In the genomic region with DNA sequence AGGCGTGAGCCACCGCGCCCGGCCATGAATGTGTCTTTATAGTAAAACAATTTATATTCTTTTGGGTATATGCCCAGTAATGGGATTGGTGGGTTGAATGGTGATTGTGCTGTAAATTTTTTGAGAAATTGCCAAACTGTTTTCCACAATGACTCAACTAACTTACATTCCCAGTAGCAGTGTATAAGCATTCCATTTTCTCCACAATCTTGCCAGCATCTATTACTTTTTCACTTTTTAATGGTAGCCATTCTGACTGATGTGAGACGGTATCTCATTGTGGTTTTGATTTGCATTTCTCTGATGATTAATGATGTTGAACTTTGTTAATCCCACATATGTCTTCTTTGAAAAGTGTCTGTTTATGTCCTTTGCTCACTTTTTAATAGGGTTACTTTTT, we compare ENCODE assay signal across 1 cellular context.
TF ChIP-seq lines count a peak whose summit lies in the region.

No MANE protein-coding gene starts in this region.

TF ChIP-seq in SK-N-SH, 30 proteins besides CTCF, POLR2A, EP300 and RAD21 (continued from another document):
- TF ChIP-seq, protein P1, sequence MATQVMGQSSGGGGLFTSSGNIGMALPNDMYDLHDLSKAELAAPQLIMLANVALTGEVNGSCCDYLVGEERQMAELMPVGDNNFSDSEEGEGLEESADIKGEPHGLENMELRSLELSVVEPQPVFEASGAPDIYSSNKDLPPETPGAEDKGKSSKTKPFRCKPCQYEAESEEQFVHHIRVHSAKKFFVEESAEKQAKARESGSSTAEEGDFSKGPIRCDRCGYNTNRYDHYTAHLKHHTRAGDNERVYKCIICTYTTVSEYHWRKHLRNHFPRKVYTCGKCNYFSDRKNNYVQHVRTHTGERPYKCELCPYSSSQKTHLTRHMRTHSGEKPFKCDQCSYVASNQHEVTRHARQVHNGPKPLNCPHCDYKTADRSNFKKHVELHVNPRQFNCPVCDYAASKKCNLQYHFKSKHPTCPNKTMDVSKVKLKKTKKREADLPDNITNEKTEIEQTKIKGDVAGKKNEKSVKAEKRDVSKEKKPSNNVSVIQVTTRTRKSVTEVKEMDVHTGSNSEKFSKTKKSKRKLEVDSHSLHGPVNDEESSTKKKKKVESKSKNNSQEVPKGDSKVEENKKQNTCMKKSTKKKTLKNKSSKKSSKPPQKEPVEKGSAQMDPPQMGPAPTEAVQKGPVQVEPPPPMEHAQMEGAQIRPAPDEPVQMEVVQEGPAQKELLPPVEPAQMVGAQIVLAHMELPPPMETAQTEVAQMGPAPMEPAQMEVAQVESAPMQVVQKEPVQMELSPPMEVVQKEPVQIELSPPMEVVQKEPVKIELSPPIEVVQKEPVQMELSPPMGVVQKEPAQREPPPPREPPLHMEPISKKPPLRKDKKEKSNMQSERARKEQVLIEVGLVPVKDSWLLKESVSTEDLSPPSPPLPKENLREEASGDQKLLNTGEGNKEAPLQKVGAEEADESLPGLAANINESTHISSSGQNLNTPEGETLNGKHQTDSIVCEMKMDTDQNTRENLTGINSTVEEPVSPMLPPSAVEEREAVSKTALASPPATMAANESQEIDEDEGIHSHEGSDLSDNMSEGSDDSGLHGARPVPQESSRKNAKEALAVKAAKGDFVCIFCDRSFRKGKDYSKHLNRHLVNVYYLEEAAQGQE (IDR thresholded peaks at IDR 0.05; ENCODE audit: low read depth, low read length), result no peak
- TF ChIP-seq, protein P2, sequence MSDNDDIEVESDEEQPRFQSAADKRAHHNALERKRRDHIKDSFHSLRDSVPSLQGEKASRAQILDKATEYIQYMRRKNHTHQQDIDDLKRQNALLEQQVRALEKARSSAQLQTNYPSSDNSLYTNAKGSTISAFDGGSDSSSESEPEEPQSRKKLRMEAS (IDR thresholded peaks at IDR 0.05; ENCODE audit: low read depth), result no peak
- TF ChIP-seq GABPA (IDR thresholded peaks at IDR 0.05; ENCODE audit: low read depth), result no peak
- TF ChIP-seq SIN3A (IDR thresholded peaks at IDR 0.05; ENCODE audit: borderline replicate concordance, low read depth, low read length), result no peak
- no peak for TF ChIP-seq TAF1 (IDR thresholded peaks at IDR 0.05; ENCODE audit: borderline replicate concordance, low read depth, low read length)
- TF ChIP-seq YY1 (IDR thresholded peaks at IDR 0.05; ENCODE audit: low read depth), result no peak
- TF ChIP-seq, protein P3, sequence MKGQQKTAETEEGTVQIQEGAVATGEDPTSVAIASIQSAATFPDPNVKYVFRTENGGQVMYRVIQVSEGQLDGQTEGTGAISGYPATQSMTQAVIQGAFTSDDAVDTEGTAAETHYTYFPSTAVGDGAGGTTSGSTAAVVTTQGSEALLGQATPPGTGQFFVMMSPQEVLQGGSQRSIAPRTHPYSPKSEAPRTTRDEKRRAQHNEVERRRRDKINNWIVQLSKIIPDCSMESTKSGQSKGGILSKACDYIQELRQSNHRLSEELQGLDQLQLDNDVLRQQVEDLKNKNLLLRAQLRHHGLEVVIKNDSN (IDR thresholded peaks at IDR 0.05; ENCODE audit: borderline replicate concordance, low read depth), result no peak
- TF ChIP-seq CHD2 (IDR thresholded peaks at IDR 0.05; ENCODE audit: low read length, partially characterized antibody), result no peak
- TF ChIP-seq SMC3 (IDR thresholded peaks at IDR 0.05; ENCODE audit: low read depth, low read length), result no peak
- TF ChIP-seq NRF1 (IDR thresholded peaks at IDR 0.05; ENCODE audit: low read depth, low read length), result no peak
- no peak for TF ChIP-seq GATA2 (CRISPR knock-in tag; IDR thresholded peaks at IDR 0.05)
- peak; percentile 91 for TF ChIP-seq TCF12 (IDR thresholded peaks at IDR 0.05)
- TF ChIP-seq POLR2AphosphoS5 (IDR thresholded peaks at IDR 0.05; ENCODE audit: low read depth, low read length), result peak; percentile 57; the same call in 1 of the 2 replicates
- TF ChIP-seq RFX5 (IDR thresholded peaks at IDR 0.05; ENCODE audit: low read length), result no peak
- TF ChIP-seq RCOR1 (IDR thresholded peaks at IDR 0.05; ENCODE audit: low read length), result no peak
- no peak for TF ChIP-seq ELF1 (IDR thresholded peaks at IDR 0.05)
- TF ChIP-seq, protein P4, sequence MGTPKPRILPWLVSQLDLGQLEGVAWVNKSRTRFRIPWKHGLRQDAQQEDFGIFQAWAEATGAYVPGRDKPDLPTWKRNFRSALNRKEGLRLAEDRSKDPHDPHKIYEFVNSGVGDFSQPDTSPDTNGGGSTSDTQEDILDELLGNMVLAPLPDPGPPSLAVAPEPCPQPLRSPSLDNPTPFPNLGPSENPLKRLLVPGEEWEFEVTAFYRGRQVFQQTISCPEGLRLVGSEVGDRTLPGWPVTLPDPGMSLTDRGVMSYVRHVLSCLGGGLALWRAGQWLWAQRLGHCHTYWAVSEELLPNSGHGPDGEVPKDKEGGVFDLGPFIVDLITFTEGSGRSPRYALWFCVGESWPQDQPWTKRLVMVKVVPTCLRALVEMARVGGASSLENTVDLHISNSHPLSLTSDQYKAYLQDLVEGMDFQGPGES (IDR thresholded peaks at IDR 0.05; ENCODE audit: low read depth, low read length), result no peak
- peak; percentile 90 for TF ChIP-seq JUND (IDR thresholded peaks at IDR 0.05)
- TF ChIP-seq, protein P5, sequence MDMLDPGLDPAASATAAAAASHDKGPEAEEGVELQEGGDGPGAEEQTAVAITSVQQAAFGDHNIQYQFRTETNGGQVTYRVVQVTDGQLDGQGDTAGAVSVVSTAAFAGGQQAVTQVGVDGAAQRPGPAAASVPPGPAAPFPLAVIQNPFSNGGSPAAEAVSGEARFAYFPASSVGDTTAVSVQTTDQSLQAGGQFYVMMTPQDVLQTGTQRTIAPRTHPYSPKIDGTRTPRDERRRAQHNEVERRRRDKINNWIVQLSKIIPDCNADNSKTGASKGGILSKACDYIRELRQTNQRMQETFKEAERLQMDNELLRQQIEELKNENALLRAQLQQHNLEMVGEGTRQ (IDR thresholded peaks at IDR 0.05; ENCODE audit: borderline replicate concordance, low read depth, low read length), result no peak
- TF ChIP-seq RXRA (IDR thresholded peaks at IDR 0.05; ENCODE audit: borderline replicate concordance, low read depth), result peak; percentile 68; the same call in 1 of the 2 replicates
- TF ChIP-seq EZH2phosphoT487 (IDR thresholded peaks at IDR 0.05; ENCODE audit: borderline replicate concordance, low read depth), result no peak
- TF ChIP-seq, protein P6, sequence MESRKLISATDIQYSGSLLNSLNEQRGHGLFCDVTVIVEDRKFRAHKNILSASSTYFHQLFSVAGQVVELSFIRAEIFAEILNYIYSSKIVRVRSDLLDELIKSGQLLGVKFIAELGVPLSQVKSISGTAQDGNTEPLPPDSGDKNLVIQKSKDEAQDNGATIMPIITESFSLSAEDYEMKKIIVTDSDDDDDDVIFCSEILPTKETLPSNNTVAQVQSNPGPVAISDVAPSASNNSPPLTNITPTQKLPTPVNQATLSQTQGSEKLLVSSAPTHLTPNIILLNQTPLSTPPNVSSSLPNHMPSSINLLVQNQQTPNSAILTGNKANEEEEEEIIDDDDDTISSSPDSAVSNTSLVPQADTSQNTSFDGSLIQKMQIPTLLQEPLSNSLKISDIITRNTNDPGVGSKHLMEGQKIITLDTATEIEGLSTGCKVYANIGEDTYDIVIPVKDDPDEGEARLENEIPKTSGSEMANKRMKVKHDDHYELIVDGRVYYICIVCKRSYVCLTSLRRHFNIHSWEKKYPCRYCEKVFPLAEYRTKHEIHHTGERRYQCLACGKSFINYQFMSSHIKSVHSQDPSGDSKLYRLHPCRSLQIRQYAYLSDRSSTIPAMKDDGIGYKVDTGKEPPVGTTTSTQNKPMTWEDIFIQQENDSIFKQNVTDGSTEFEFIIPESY (IDR thresholded peaks at IDR 0.05; ENCODE audit: borderline replicate concordance, low read depth), result peak; percentile 63; the same call in 1 of the 2 replicates
- no peak for TF ChIP-seq MXI1 (IDR thresholded peaks at IDR 0.05; ENCODE audit: low read depth, low read length)
- TF ChIP-seq FOSL2 (IDR thresholded peaks at IDR 0.05; ENCODE audit: borderline replicate concordance, low read depth), result peak; percentile 80
- TF ChIP-seq, protein P7, sequence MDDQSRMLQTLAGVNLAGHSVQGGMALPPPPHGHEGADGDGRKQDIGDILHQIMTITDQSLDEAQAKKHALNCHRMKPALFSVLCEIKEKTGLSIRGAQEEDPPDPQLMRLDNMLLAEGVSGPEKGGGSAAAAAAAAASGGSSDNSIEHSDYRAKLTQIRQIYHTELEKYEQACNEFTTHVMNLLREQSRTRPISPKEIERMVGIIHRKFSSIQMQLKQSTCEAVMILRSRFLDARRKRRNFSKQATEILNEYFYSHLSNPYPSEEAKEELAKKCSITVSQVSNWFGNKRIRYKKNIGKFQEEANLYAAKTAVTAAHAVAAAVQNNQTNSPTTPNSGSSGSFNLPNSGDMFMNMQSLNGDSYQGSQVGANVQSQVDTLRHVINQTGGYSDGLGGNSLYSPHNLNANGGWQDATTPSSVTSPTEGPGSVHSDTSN (IDR thresholded peaks at IDR 0.05), result peak; percentile 95
- TF ChIP-seq FOXJ3 (CRISPR knock-in tag; IDR thresholded peaks at IDR 0.05), result no peak
- TF ChIP-seq FOXM1 (IDR thresholded peaks at IDR 0.05; ENCODE audit: low read depth), result peak; percentile 47; the same call in 1 of the 2 replicates
